16 cellular contexts compared by ENCODE assay signal in the genomic region with DNA sequence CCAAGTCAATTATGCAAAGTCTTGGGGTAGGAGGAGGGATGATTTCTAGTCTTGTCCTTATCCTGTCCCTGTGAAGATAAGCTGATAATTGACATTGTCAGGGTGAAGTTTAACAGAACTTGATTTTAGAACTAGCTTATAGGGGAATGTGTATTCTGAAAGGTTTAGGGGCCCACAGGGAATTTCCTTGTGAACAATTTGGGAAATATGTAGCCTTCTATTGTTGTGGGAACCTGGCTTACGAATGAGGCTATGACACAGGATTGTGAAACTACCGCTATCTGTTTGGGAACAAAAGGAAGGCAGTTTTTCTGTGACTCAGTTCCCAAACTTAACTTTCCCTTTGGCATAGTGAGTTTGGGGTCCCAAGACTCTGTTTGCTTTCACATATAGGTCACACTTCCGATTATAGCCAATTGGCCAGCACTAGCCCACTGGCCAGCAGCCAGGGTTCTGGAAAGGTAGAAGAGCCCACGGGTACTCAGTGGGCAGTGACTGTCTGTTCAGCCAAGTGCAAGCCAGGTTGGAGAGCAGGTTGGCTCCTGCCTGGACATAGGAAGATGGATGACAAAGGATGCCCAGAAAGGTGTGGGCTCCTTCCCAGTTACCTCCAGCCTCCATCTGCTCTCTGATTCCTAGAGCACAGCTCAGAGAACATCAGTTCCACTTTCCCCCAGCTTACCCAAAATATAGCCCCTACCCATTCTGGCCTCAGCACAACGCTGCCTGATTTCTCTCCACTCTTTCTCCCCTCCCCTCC. TPM values are rescaled to one million over a fixed set of nuclear protein-coding genes. Genes with fewer than 3 reads are reported as not detected.
A peak's percentile ranks its signal among the peaks of the same experiment; 100 is the strongest.
DNase-seq lines count a peak whose midpoint lies in the region; ATAC-seq lines count a peak whose summit lies in the region.
"Had no signal": no experiment of that assay in that cellular context is flagged by ENCODE, and none has a peak within 500 bp of the region (broad histone marks: within the 10 kb centered on the region; RNA-seq: fewer than 3 reads in every experiment).

No MANE protein-coding gene starts in this region.

- CTCF ChIA-PET in naive thymus-derived CD4-positive, alpha-beta T cell (lab: Charles Lee): interaction anchor here (1.1 to 1.6 kb wide), 2 partner anchors 13 to 33 kb away, joined by 3 to 4 read pairs; no protein-coding TSS in a partner anchor

- intact Hi-C loops in naive thymus-derived CD4-positive, alpha-beta T cell (cut with micrococcal nuclease): no loop called here
- intact Hi-C loops in activated T-helper 1 cell treated with anti-CD3 and anti-CD28 coated beads, Interleukin-12 subunit alpha, Interleukin-12 subunit beta, Interleukin-2, Interleukin-4 antibody, amounts not matched to agents 30 ng/mL and 10 ng/mL and 1 ng/mL, durations not matched to agents 14 hours and 24 hours and 36 hours (cut with micrococcal nuclease): no loop called here

- H3K27me3 ChIP-seq in naive thymus-derived CD4-positive, alpha-beta T cell (ENCODE audit: control insufficient read depth in 2 of 2, insufficient read depth in 2 of 2, low read length in 2 of 2): no peaks in the 10 kb centered on the region
- H3K27me3 ChIP-seq: heart left ventricle had no signal

- no peaks in the 10 kb centered on the region for H3K36me3 Mint-ChIP-seq in naive thymus-derived CD4-positive, alpha-beta T cell
- H3K36me3 Mint-ChIP-seq in activated T-helper 1 cell treated with anti-CD3 and anti-CD28 coated beads, Interleukin-12 subunit alpha, Interleukin-12 subunit beta, Interleukin-2, Interleukin-4 antibody, amounts not matched to agents 30 ng/mL and 10 ng/mL and 1 ng/mL, durations not matched to agents 14 hours and 24 hours and 36 hours (ENCODE audit: low read depth): no peaks in the 10 kb centered on the region

- H3K9me3 ChIP-seq in naive thymus-derived CD4-positive, alpha-beta T cell (ENCODE audit: control insufficient read depth in 2 of 3, low read length in 3 of 3): no peaks in the 10 kb centered on the region
- H3K9me3 ChIP-seq: heart left ventricle, prostate gland had no signal

- no peaks in the 10 kb centered on the region for H3K4me1 ChIP-seq in naive thymus-derived CD4-positive, alpha-beta T cell (ENCODE audit: control insufficient read depth in 2 of 2, insufficient read depth in 2 of 2, low read length in 2 of 2)
- H3K4me1 ChIP-seq: prostate gland had no signal

- no peak overlapping the region for H3K27ac Mint-ChIP-seq in naive thymus-derived CD4-positive, alpha-beta T cell
- no peak overlapping the region for H3K27ac Mint-ChIP-seq in activated T-helper 1 cell treated with anti-CD3 and anti-CD28 coated beads, Interleukin-12 subunit alpha, Interleukin-12 subunit beta, Interleukin-2, Interleukin-4 antibody, amounts not matched to agents 30 ng/mL and 10 ng/mL and 1 ng/mL, durations not matched to agents 14 hours and 24 hours and 36 hours
- H3K27ac Mint-ChIP-seq: activated CD4-positive, alpha-beta T cell treated with anti-CD3 and anti-CD28 coated beads, Interleukin-2, amount 10 ng/mL, durations not matched to agents 24 days and 14 days; B cell had no signal

- H3K9me3 Mint-ChIP-seq in naive thymus-derived CD4-positive, alpha-beta T cell: no peaks in the 10 kb centered on the region
- H3K9me3 Mint-ChIP-seq in activated T-helper 1 cell treated with anti-CD3 and anti-CD28 coated beads, Interleukin-12 subunit alpha, Interleukin-12 subunit beta, Interleukin-2, Interleukin-4 antibody, amounts not matched to agents 30 ng/mL and 10 ng/mL and 1 ng/mL, durations not matched to agents 14 hours and 24 hours and 36 hours: no peaks in the 10 kb centered on the region
- H3K9me3 Mint-ChIP-seq: activated CD4-positive, alpha-beta T cell treated with anti-CD3 and anti-CD28 coated beads, Interleukin-2, amount 10 ng/mL, durations not matched to agents 24 days and 14 days had no signal

- ATAC-seq in naive thymus-derived CD4-positive, alpha-beta T cell: no peak
- ATAC-seq in GM21737 (IDR thresholded peaks at IDR 0.05; ENCODE audit: unreplicated experiment): no peak
- ATAC-seq: heart left ventricle had no signal

- H3K27me3 Mint-ChIP-seq in naive thymus-derived CD4-positive, alpha-beta T cell: peaks cover 0 to 25% (median 5%) of the 10 kb centered on the region in 5 donors
- peaks cover 15% of the 10 kb centered on the region for H3K27me3 Mint-ChIP-seq in activated T-helper 1 cell treated with anti-CD3 and anti-CD28 coated beads, Interleukin-12 subunit alpha, Interleukin-12 subunit beta, Interleukin-2, Interleukin-4 antibody, amounts not matched to agents 30 ng/mL and 10 ng/mL and 1 ng/mL, durations not matched to agents 14 hours and 24 hours and 36 hours (ENCODE audit: insufficient read depth)
- H3K27me3 Mint-ChIP-seq: B cell had no signal

- H3K36me3 ChIP-seq in naive thymus-derived CD4-positive, alpha-beta T cell (ENCODE audit: control insufficient read depth in 2 of 3, insufficient read depth in 3 of 3, low read length in 3 of 3): no peaks in the 10 kb centered on the region
- H3K36me3 ChIP-seq: heart left ventricle, prostate gland had no signal

- peak; percentile 80 for DNase-seq in Daoy (ENCODE audit: low read depth)
- DNase-seq in M059J (ENCODE audit: low read depth): peak; percentile 55
- peak; percentile 65 to 72 for DNase-seq in cerebellar nuclear complex (lab: John Stamatoyannopoulos, UW)
- peak; percentile 71 for DNase-seq in iris pigment epithelial cell (ENCODE audit: low read depth)
- no peak for DNase-seq in naive thymus-derived CD4-positive, alpha-beta T cell
- DNase-seq in activated T-helper 1 cell treated with anti-CD3 and anti-CD28 coated beads, Interleukin-12 subunit alpha, Interleukin-12 subunit beta, Interleukin-2, Interleukin-4 antibody, amounts not matched to agents 30 ng/mL and 10 ng/mL and 1 ng/mL, durations not matched to agents 14 hours and 24 hours and 36 hours (ENCODE audit: low spot score): no peak
- no peak for DNase-seq in nucleus accumbens (lab: John Stamatoyannopoulos, UW)
- DNase-seq: activated CD4-positive, alpha-beta T cell treated with anti-CD3 and anti-CD28 coated beads, Interleukin-2, amount 10 ng/mL, durations not matched to agents 24 days and 14 days; DMS 273 treated with DMSO at 0.1 percent for 48 hours; kidney glomerular epithelial cell; NCI-H2081; NCI-H526 treated with DMSO at 0.1 percent for 48 hours had no signal

- no peak overlapping the region for H3K27ac ChIP-seq in naive thymus-derived CD4-positive, alpha-beta T cell (ENCODE audit: low read depth, low read length)
- H3K27ac ChIP-seq: heart left ventricle, prostate gland had no signal

- POLR2A ChIA-PET in naive thymus-derived CD4-positive, alpha-beta T cell (lab: Charles Lee): interaction anchor here (2.7 kb wide), 1 partner anchor 36 kb away, joined by 8 read pairs; a partner anchor contains a TSS

- H3K4me1 Mint-ChIP-seq in naive thymus-derived CD4-positive, alpha-beta T cell: peaks cover 7 to 17% (median 13%) of the 10 kb centered on the region in 7 donors
- H3K4me1 Mint-ChIP-seq in activated T-helper 1 cell treated with anti-CD3 and anti-CD28 coated beads, Interleukin-12 subunit alpha, Interleukin-12 subunit beta, Interleukin-2, Interleukin-4 antibody, amounts not matched to agents 30 ng/mL and 10 ng/mL and 1 ng/mL, durations not matched to agents 14 hours and 24 hours and 36 hours (ENCODE audit: low read depth): peaks cover 16% of the 10 kb centered on the region

- H3K4me3 ChIP-seq in naive thymus-derived CD4-positive, alpha-beta T cell (ENCODE audit: low read length): no peak overlapping the region
- H3K4me3 ChIP-seq: heart left ventricle, prostate gland had no signal

- no peak overlapping the region for H3K4me3 Mint-ChIP-seq in naive thymus-derived CD4-positive, alpha-beta T cell
- no peak overlapping the region for H3K4me3 Mint-ChIP-seq in activated T-helper 1 cell treated with anti-CD3 and anti-CD28 coated beads, Interleukin-12 subunit alpha, Interleukin-12 subunit beta, Interleukin-2, Interleukin-4 antibody, amounts not matched to agents 30 ng/mL and 10 ng/mL and 1 ng/mL, durations not matched to agents 14 hours and 24 hours and 36 hours
- H3K4me3 Mint-ChIP-seq: activated CD4-positive, alpha-beta T cell treated with anti-CD3 and anti-CD28 coated beads, Interleukin-2, amount 10 ng/mL, durations not matched to agents 24 days and 14 days; B cell had no signal

RNA-seq across cellular contexts. Expression of a gene that starts 35.5 kb away (rescaled TPM):
- 266 and 305 TPM in 2 replicates for total RNA-seq in Daoy (2014; rRNA removed; shearing (Covaris generic))
- total RNA-seq in M059J (2014; rRNA removed; shearing (Covaris generic)): 343 and 398 TPM in 2 replicates
- total RNA-seq in naive thymus-derived CD4-positive, alpha-beta T cell: 100 to 1,000 TPM; 388 to 561 (median 412) TPM
- 100 to 1,000 TPM; 677 to 832 TPM for polyA plus RNA-seq in naive thymus-derived CD4-positive, alpha-beta T cell
- total RNA-seq in activated T-helper 1 cell treated with anti-CD3 and anti-CD28 coated beads, Interleukin-12 subunit alpha, Interleukin-12 subunit beta, Interleukin-2, Interleukin-4 antibody, amounts not matched to agents 30 ng/mL and 10 ng/mL and 1 ng/mL, durations not matched to agents 14 hours and 24 hours and 36 hours: 416 and 426 TPM in 2 replicates

Comparison
In these comparisons a context has a peak if more than half of its experiments do, and no peak if none do; other contexts are left out.
1. DNase-seq: peak in Daoy (single experiment), M059J (single experiment), cerebellar nuclear complex (2 of 2) and iris pigment epithelial cell (single experiment); none in naive thymus-derived CD4-positive, alpha-beta T cell (0 of 9), activated T-helper 1 cell treated with anti-CD3 and anti-CD28 coated beads, Interleukin-12 subunit alpha, Interleukin-12 subunit beta, Interleukin-2, Interleukin-4 antibody, amounts not matched to agents 30 ng/mL and 10 ng/mL and 1 ng/mL, durations not matched to agents 14 hours and 24 hours and 36 hours (single experiment) and nucleus accumbens (0 of 56).